ENCODE assay signal across 30 cellular contexts in the genomic region with DNA sequence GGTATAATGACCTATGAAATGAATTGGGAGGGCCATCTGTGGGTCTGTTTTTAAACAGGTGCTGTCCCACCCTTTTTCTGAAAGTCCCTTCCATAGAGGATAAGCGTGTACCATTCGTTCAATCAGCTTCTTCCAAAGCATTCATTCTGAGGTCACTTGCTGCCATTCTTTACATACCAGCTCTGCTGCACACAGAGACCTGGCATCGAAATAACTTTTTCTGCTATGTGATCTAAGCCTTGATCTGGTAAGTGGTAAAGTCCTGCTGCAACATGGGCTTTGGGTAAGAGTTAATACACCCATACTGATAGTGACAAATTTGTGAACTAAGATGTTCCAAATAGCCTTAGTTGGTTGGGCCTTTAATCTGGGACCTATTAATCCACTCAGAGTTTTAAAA.
"Had no signal": no experiment of that assay in that cellular context is flagged by ENCODE, and none has a peak within 500 bp of the region (broad histone marks: within the 10 kb centered on the region; RNA-seq: fewer than 3 reads in every experiment).

No MANE protein-coding gene starts in this region.

- H3K9me3 ChIP-seq: adrenal gland, SK-N-SH had no signal

- H3K27me3 ChIP-seq: adrenal gland, brain microvascular endothelial cell, Peyer's patch, SJSA1 had no signal

- H3K4me3 ChIP-seq: adrenal gland, Peyer's patch, SJSA1 had no signal

- H3K27me3 Mint-ChIP-seq: activated T-helper 17 cell treated with anti-CD3 and anti-CD28 coated beads, Interleukin-2, amount 50 U/mL, for 72 hours had no signal

- H3K4me1 ChIP-seq: adrenal gland, Peyer's patch, SJSA1 had no signal

- H3K9ac ChIP-seq: SK-N-SH had no signal

- H3K4me1 Mint-ChIP-seq: activated CD4-positive, alpha-beta T cell treated with anti-CD3 and anti-CD28 coated beads, Interleukin-2, amount 10 ng/mL, durations not matched to agents 24 days and 14 days; activated naive CD8-positive, alpha-beta T cell treated with anti-CD3 and anti-CD28 coated beads, Interleukin-2, amount 10 ng/mL, durations not matched to agents 7 days and 5 days; activated T-helper 17 cell treated with anti-CD3 and anti-CD28 coated beads, Interleukin-2, amount 50 U/mL, for 72 hours had no signal

- ATAC-seq: activated CD8-positive, alpha-beta T cell treated with anti-CD3 and anti-CD28 coated beads for 36 hours; activated T-cell treated with anti-CD3 and anti-CD28 coated beads, Interleukin-2, amount 50 U/mL, for 72 hours; activated T-helper 17 cell treated with anti-CD3 and anti-CD28 coated beads, Interleukin-2, amount 50 U/mL, for 72 hours; PC-3 had no signal

- H3K4me3 Mint-ChIP-seq: activated CD4-positive, alpha-beta T cell treated with anti-CD3 and anti-CD28 coated beads, Interleukin-2, amount 10 ng/mL, durations not matched to agents 24 days and 14 days; activated CD8-positive, alpha-beta T cell treated with anti-CD3 and anti-CD28 coated beads for 36 hours; activated naive CD8-positive, alpha-beta T cell treated with anti-CD3 and anti-CD28 coated beads, Interleukin-2, amount 10 ng/mL, durations not matched to agents 7 days and 5 days; activated T-cell treated with anti-CD3 and anti-CD28 coated beads, Interleukin-2, amount 50 U/mL, for 72 hours; activated T-helper 17 cell treated with anti-CD3 and anti-CD28 coated beads, Interleukin-2, amount 50 U/mL, for 72 hours; T-helper 1 cell treated with Interleukin-12 subunit alpha and Interleukin-12 subunit beta and Interleukin-4 antibody, amounts not matched to agents 30 μg/mL and 1 μg/mL, for 36 hours; T-helper 2 cell treated with Interferon-gamma antibody and Interleukin-4, amounts not matched to agents 5 μg/mL and 100 μg/mL, for 36 hours had no signal

- H3K27ac Mint-ChIP-seq: activated CD4-positive, alpha-beta T cell treated with anti-CD3 and anti-CD28 coated beads, Interleukin-2, amount 10 ng/mL, durations not matched to agents 24 days and 14 days; activated CD8-positive, alpha-beta T cell treated with anti-CD3 and anti-CD28 coated beads for 36 hours; activated naive CD8-positive, alpha-beta T cell treated with anti-CD3 and anti-CD28 coated beads, Interleukin-2, amount 10 ng/mL, durations not matched to agents 7 days and 5 days; activated T-cell treated with anti-CD3 and anti-CD28 coated beads, Interleukin-2, amount 50 U/mL, for 72 hours; activated T-helper 17 cell treated with anti-CD3 and anti-CD28 coated beads, Interleukin-2, amount 50 U/mL, for 72 hours; T-helper 1 cell treated with Interleukin-12 subunit alpha and Interleukin-12 subunit beta and Interleukin-4 antibody, amounts not matched to agents 30 μg/mL and 1 μg/mL, for 36 hours; T-helper 2 cell treated with Interferon-gamma antibody and Interleukin-4, amounts not matched to agents 5 μg/mL and 100 μg/mL, for 36 hours had no signal

- H3K36me3 ChIP-seq: adrenal gland, brain microvascular endothelial cell, Peyer's patch, SJSA1 had no signal

- H3K27ac ChIP-seq: adrenal gland, brain microvascular endothelial cell, Peyer's patch, SJSA1 had no signal

- DNase-seq: activated CD4-positive, alpha-beta T cell treated with anti-CD3 and anti-CD28 coated beads, Interleukin-2, amount 10 ng/mL, durations not matched to agents 24 days and 14 days; activated CD4-positive, alpha-beta T cell treated with anti-CD3 and anti-CD28 coated beads, Interleukin-2, amount 50 U/mL, for 4 hours; activated CD8-positive, alpha-beta T cell treated with anti-CD3 and anti-CD28 coated beads for 36 hours; activated effector memory CD4-positive, alpha-beta T cell treated with anti-CD3 and anti-CD28 coated beads, Interleukin-2, amount 50 U/mL, for 16 hours; activated naive CD4-positive, alpha-beta T cell; activated naive CD4-positive, alpha-beta T cell treated with anti-CD3 and anti-CD28 coated beads, Interleukin-2, amount 50 U/mL, for 16 hours; activated naive CD8-positive, alpha-beta T cell treated with anti-CD3 and anti-CD28 coated beads, Interleukin-2, amount 10 ng/mL, durations not matched to agents 7 days and 5 days; activated T-cell treated with anti-CD3 and anti-CD28 coated beads, Interleukin-2, amount 50 U/mL, for 1 hour; activated T-cell treated with anti-CD3 and anti-CD28 coated beads, Interleukin-2, amount 50 U/mL, for 72 hours; adrenal gland; brain microvascular endothelial cell; central memory CD4-positive, alpha-beta T cell; MM.1S; MV-4-11; NCI-H1092; NCI-H1436 treated with DMSO at 0.1 percent for 48 hours; NCI-H1694 treated with DMSO at 0.1 percent for 48 hours; NCI-H2029; NCI-H345; NCI-H524 treated with DMSO at 0.1 percent for 48 hours; NK-92 treated with Interleukin-12 subunit alpha and Interleukin-12 subunit beta, amount 100 ng/mL, for 24 hours; PC-3; Peyer's patch; RPMI8226; SHP77 treated with DMSO at 0.1 percent for 48 hours; SK-N-SH had no signal
